In the genomic region with DNA sequence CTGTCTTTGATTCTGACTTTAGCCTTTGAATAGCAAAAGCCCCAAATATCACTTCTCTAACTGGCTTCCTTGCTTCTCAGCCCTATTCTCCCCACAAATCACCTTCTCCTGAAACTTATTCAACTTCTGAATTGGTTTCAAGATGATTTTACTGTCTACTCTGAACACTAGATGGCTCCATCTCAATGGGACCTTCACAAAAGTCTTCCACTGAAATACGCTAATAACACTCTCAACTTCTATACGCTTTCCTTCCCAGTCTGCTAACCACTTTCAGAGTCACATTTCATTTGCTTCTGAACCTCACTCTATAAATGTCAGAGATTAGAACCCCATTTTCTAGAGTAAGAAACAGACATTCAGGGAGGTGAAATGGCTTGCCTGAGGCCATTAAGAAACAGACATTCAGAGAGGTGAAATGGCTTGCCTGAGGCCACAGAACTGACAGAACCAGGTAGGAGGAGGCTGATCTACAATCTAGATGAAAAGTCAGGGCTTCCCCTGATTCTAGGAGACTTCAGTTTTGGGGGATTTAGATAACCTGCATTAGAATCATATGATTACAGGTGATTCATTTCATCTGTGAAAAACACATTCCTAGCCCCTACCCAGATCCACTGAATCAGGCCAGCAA, we compare ENCODE assay signal across 8 cellular contexts. TPM values are rescaled to one million over a fixed set of nuclear protein-coding genes. Genes with fewer than 3 reads are reported as not detected.
DNase-seq lines count a peak whose midpoint lies in the region; ATAC-seq and TF ChIP-seq lines count a peak whose summit lies in the region.

No MANE protein-coding gene starts in this region.

- no peak overlapping the region for H4K91ac ChIP-seq in IMR-90 (ENCODE audit: insufficient read depth, low read depth, low read length)

- POLR2A ChIA-PET in IMR-90 (lab: Charles Lee; ENCODE audit: unreplicated experiment), result no interaction called here

- intact Hi-C loops in IMR-90 (cut with micrococcal nuclease) (loop anchor here (1.0 to 2.0 kb wide), 3 partner anchors 134 to 283 kb away; no protein-coding TSS in a partner anchor), right cardiac atrium (cut with DNase I) (loop anchor here (2.0 to 10.0 kb wide), 7 partner anchors 134 to 284 kb away; partner anchors contain the start of genes PLA2G3 (in 2 of the 4) and SMTN (in 1 of the 4)), stomach (cut with DNase I; ENCODE audit: low total_unique reads) (loop anchor here (5.0 to 10.0 kb wide), 2 partner anchors 139 to 197 kb away; partner anchors contain the start of gene PLA2G3)

- no peak overlapping the region for H3K4me2 ChIP-seq in IMR-90 (ENCODE audit: low read depth, low read length)

- H2AK5ac ChIP-seq in IMR-90 (ENCODE audit: low read depth, low read length), result no peak overlapping the region

- H2AFZ ChIP-seq in IMR-90 (replicated peaks; ENCODE audit: low read length, poor library complexity), result no peak overlapping the region

- peaks cover 12% of the 10 kb centered on the region for H3K9me1 ChIP-seq in IMR-90 (ENCODE audit: insufficient read depth, low read length)

- CTCF ChIA-PET in IMR-90 (lab: Yijun Ruan, JAX), result interaction anchor here (1.0 to 1.5 kb wide), 2 partner anchors 20 to 89 kb away, joined by 4 read pairs; partner anchors contain the start of gene MORC2

- DNase-seq in Caki2 (ENCODE audit: low read depth) (peak; percentile 20), IMR-90 (peak; percentile 70), right cardiac atrium (no peak), stomach (no peak), NCI-H187 (lab: John Stamatoyannopoulos, UW) (no peak)
- DNase-seq in activated CD4-positive, CD25-positive, alpha-beta regulatory T cell treated with anti-CD3 and anti-CD28 coated beads, Interleukin-2, amount 50 U/mL, for 72 hours, result no peak

- no peak overlapping the region for H2AK9ac ChIP-seq in IMR-90 (replicated peaks; ENCODE audit: low read depth, low read length, poor library complexity)

- peaks cover 23 to 64% of the 10 kb centered on the region in 2 experiments; a peak in 3 of 4 replicates for H3K79me1 ChIP-seq in IMR-90 (ENCODE audit: low read depth in 1 of 2, low read length in 2 of 2)

- H3K18ac ChIP-seq in IMR-90 (ENCODE audit: low read depth, low read length), result no peak overlapping the region

- H3K14ac ChIP-seq in IMR-90 (replicated peaks; ENCODE audit: low read depth, low read length), result no peak overlapping the region

- H3K23ac ChIP-seq in IMR-90 (ENCODE audit: low read depth, low read length), result no peak overlapping the region

- H3K27me3 ChIP-seq in IMR-90 (ENCODE audit: control insufficient read depth, insufficient read depth, low read length) (no peaks in the 10 kb centered on the region), right cardiac atrium (ENCODE audit: control insufficient read depth, insufficient read depth) (no peaks in the 10 kb centered on the region), stomach (no peaks in the 10 kb centered on the region)

- TF ChIP-seq CTCF in IMR-90 (conservative IDR thresholded peaks at IDR 0.05; ENCODE audit: low read depth, low read length) (peak; percentile 67), stomach (IDR thresholded peaks at IDR 0.05) (peak in 4 of 7 experiments; percentile 37 to 80 (median 64))

- no peak overlapping the region for H2BK15ac ChIP-seq in IMR-90 (ENCODE audit: low read depth, low read length)

- ATAC-seq in IMR-90 (ENCODE audit: low read depth) (peak; percentile 67), right cardiac atrium (peak; percentile 66 to 70), esophagus mucosa (no peak)

- TF ChIP-seq POLR2A in IMR-90 (IDR thresholded peaks at IDR 0.05; ENCODE audit: low read depth, low read length), result no peak
- no peak for TF ChIP-seq POLR2A in stomach (IDR thresholded peaks at IDR 0.05)

- H3K4me3 ChIP-seq in IMR-90 (ENCODE audit: insufficient read depth, low read depth, low read length) (no peak overlapping the region), right cardiac atrium (ENCODE audit: low read length) (no peak overlapping the region), stomach (no peak overlapping the region)

- no peak overlapping the region for H3K4ac ChIP-seq in IMR-90 (ENCODE audit: low read depth, low read length)

- TF ChIP-seq RAD21 in IMR-90 (IDR thresholded peaks at IDR 0.05; ENCODE audit: low read length), result peak; percentile 73

- H3K9ac ChIP-seq in IMR-90 (ENCODE audit: low read depth, low read length), result no peak overlapping the region

- 60% methylated on average over 1 of the region's 2 CpGs; no CpG with 5 or more reads in 1 of the 2 experiments for WGBS in IMR-90 (ENCODE audit: extremely low coverage in 2 of 2, insufficient read length in 1 of 2), 2 experiments
- WGBS in right cardiac atrium, result 12% methylated on average over 2 of the region's 2 CpGs
- 11 to 26% (median 19%) methylated on average over 2 of the region's 2 CpGs for WGBS in stomach, 5 donors

- H4K5ac ChIP-seq in IMR-90 (ENCODE audit: low read depth, low read length), result no peak overlapping the region

- BruUV-seq in IMR-90 (replicated peaks; lab: Mats Ljungman, UMichigan), result no TSS peak

- H3K36me3 ChIP-seq in IMR-90 (ENCODE audit: control insufficient read depth, insufficient read depth, low read length) (peaks cover 62% of the 10 kb centered on the region), stomach (peaks cover 50 to 97% (median 92%) of the 10 kb centered on the region in 4 donors)

- H4K20me1 ChIP-seq in IMR-90 (ENCODE audit: insufficient read depth, low read length), result peaks cover 4% of the 10 kb centered on the region; the same call in 1 of the 2 replicates

- H3K9me3 ChIP-seq in IMR-90 (ENCODE audit: control insufficient read depth, insufficient read depth, low read length) (no peaks in the 10 kb centered on the region), right cardiac atrium (ENCODE audit: control insufficient read depth, low read length) (no peaks in the 10 kb centered on the region), stomach (no peaks in the 10 kb centered on the region)

- H3K27ac ChIP-seq in IMR-90 (ENCODE audit: insufficient read depth, low read length), result no peak overlapping the region
- peak overlapping the region; percentile 56 for H3K27ac ChIP-seq in angular gyrus (ENCODE audit: low read depth, low read length)
- H3K27ac ChIP-seq in right cardiac atrium (ENCODE audit: low read length), result peak overlapping the region; percentile 89
- peak overlapping the region in 4 of 5 donors; percentile 27 to 70 (median 51) for H3K27ac ChIP-seq in stomach

- H2BK20ac ChIP-seq in IMR-90 (ENCODE audit: low read depth, low read length), result no peak overlapping the region

- H3K56ac ChIP-seq in IMR-90 (ENCODE audit: extremely low read depth, insufficient read depth, low read length), result no peak overlapping the region

- no peak for TF ChIP-seq EP300 in stomach (IDR thresholded peaks at IDR 0.05)

- H2BK5ac ChIP-seq in IMR-90 (ENCODE audit: low read depth, low read length, poor library complexity, severe bottlenecking), result no peak overlapping the region

- dilution Hi-C loops in IMR-90 (cut with HindIII; ENCODE audit: low sequenced_read_pairs, unreplicated experiment), result no loop called here

- peaks cover 2% of the 10 kb centered on the region for H3K4me1 ChIP-seq in IMR-90 (ENCODE audit: control insufficient read depth, insufficient read depth, low read length)
- peaks cover 11% of the 10 kb centered on the region for H3K4me1 ChIP-seq in right cardiac atrium (ENCODE audit: control insufficient read depth, insufficient read depth, low read length)
- peaks cover 0 to 20% (median 10%) of the 10 kb centered on the region in 4 donors for H3K4me1 ChIP-seq in stomach

- in situ Hi-C loops in Caki2 (cut with HindIII; ENCODE audit: low pct_unique_long_range_greater_than_20kb, low sequenced_read_pairs) (no loop called here), IMR-90 (cut with MboI; ENCODE audit: low sequenced_read_pairs) (loop anchor here (5.0 to 10.0 kb wide), 3 partner anchors 139 to 287 kb away; no protein-coding TSS in a partner anchor)

- H4K8ac ChIP-seq in IMR-90 (ENCODE audit: low read depth in 2 of 2, low read length in 2 of 2), result no peak overlapping the region

- H2BK120ac ChIP-seq in IMR-90 (ENCODE audit: low read depth, low read length), result no peak overlapping the region

TF ChIP-seq in IMR-90, 13 proteins besides CTCF, POLR2A, EP300 and RAD21:
- TF ChIP-seq MAZ (IDR thresholded peaks at IDR 0.05; ENCODE audit: borderline replicate concordance, low read depth, low read length), result no peak
- TF ChIP-seq NFE2L2 (IDR thresholded peaks at IDR 0.05; ENCODE audit: low read depth, low read length), result no peak
- peak; percentile 83 for TF ChIP-seq SMC3 (IDR thresholded peaks at IDR 0.05; ENCODE audit: low read depth, low read length)
- TF ChIP-seq FOS (IDR thresholded peaks at IDR 0.05; ENCODE audit: low read depth, low read length), result no peak
- TF ChIP-seq CHD1 (IDR thresholded peaks at IDR 0.05; ENCODE audit: low read depth, low read length), result no peak

RNA-seq across cellular contexts. Expression of gene MORC2, which starts 20.6 kb away (rescaled TPM):
- total RNA-seq in Caki2 (2014; rRNA removed; shearing (Covaris generic); ENCODE audit: low replicate concordance), result 14.4 and 19.5 TPM in 2 replicates
- total RNA-seq in IMR-90 (2012; rRNA removed) (20.6 and 24.7 TPM in 2 replicates), right cardiac atrium (10 to 100 TPM; 17.0 to 24.0 (median 17.3) TPM), stomach (10 to 100 TPM in 4 of 5 donors, 1 to 10 TPM in 1; 8.4 to 64.8 (median 19.6) TPM), esophagus mucosa (13.4 TPM)
- polyA plus RNA-seq in IMR-90 (2012; rRNA removed) (12.8 and 15.8 TPM in 2 replicates), right cardiac atrium (15.8 TPM), stomach (10 to 100 TPM in 2 of 3 donors, 1 to 10 TPM in 1; 4.4 to 23.5 (median 14.3) TPM)
- polyA plus RNA-seq in IMR-90 (2012; cell fraction: cytosol; rRNA removed), result 6.6 and 7.2 TPM in 2 replicates
- polyA plus RNA-seq in IMR-90 (2012; cell fraction: nucleus; rRNA removed; ENCODE audit: low replicate concordance), result 17.9 and 32.7 TPM in 2 replicates

RNA-seq across cellular contexts. Expression of gene TUG1, which starts 21.1 kb away (rescaled TPM):
- total RNA-seq in Caki2 (2014; rRNA removed; shearing (Covaris generic); ENCODE audit: low replicate concordance), result 6.8 and 16.0 TPM in 2 replicates
- total RNA-seq in IMR-90 (2012; rRNA removed) (63.3 and 68.8 TPM in 2 replicates), right cardiac atrium (10 to 100 TPM; 42.1 to 56.2 (median 47.3) TPM), stomach (100 to 1,000 TPM in 1 of 5 donors, 10 to 100 TPM in 4; 52.1 to 108 (median 86.2) TPM), esophagus mucosa (41.0 TPM)
- polyA plus RNA-seq in IMR-90 (2012; rRNA removed) (52.1 and 60.6 TPM in 2 replicates), right cardiac atrium (22.8 TPM), stomach (10 to 100 TPM; 11.3 to 34.2 (median 15.9) TPM)
- 10.4 and 13.8 TPM in 2 replicates for polyA plus RNA-seq in IMR-90 (2012; cell fraction: cytosol; rRNA removed)
- 32.1 and 280 TPM in 2 replicates for polyA plus RNA-seq in IMR-90 (2012; cell fraction: nucleus; rRNA removed; ENCODE audit: low replicate concordance)

Comparison
In these comparisons a context has a peak if more than half of its experiments do, and no peak if none do; other contexts are left out.
1. DNase-seq: peak in Caki2 (single experiment) and IMR-90 (single experiment); none in right cardiac atrium (0 of 3), stomach (single experiment), activated CD4-positive, CD25-positive, alpha-beta regulatory T cell treated with anti-CD3 and anti-CD28 coated beads, Interleukin-2, amount 50 U/mL, for 72 hours (single experiment) and NCI-H187 (0 of 2).